In genomic region chr20:31565699-31566331, GRCh38 we compare ENCODE assay signal across 1 cellular context.
TF ChIP-seq lines count a peak whose summit lies in the region.

No MANE protein-coding gene starts in this region.

TF ChIP-seq in IMR-90, 13 proteins besides CTCF, POLR2A, EP300 and RAD21:
- TF ChIP-seq CHD1 (IDR thresholded peaks at IDR 0.05; ENCODE audit: low read depth, low read length) (no peak), MXI1 (IDR thresholded peaks at IDR 0.05; ENCODE audit: borderline replicate concordance, low read depth, low read length) (no peak), NFE2L2 (IDR thresholded peaks at IDR 0.05; ENCODE audit: low read depth, low read length) (no peak), RCOR1 (IDR thresholded peaks at IDR 0.05; ENCODE audit: insufficient replicate concordance, low read length) (no peak), CEBPB (IDR thresholded peaks at IDR 0.05; ENCODE audit: low read depth, low read length) (no peak), MAZ (IDR thresholded peaks at IDR 0.05; ENCODE audit: borderline replicate concordance, low read depth, low read length) (no peak), USF2 (IDR thresholded peaks at IDR 0.05; ENCODE audit: low read depth, low read length) (no peak), ELK1 (IDR thresholded peaks at IDR 0.05; ENCODE audit: borderline replicate concordance, low read depth, low read length) (no peak), SMC3 (IDR thresholded peaks at IDR 0.05; ENCODE audit: low read depth, low read length) (no peak), BHLHE40 (IDR thresholded peaks at IDR 0.05; ENCODE audit: low read depth, low read length) (no peak), RFX5 (IDR thresholded peaks at IDR 0.05; ENCODE audit: low read depth, low read length) (no peak), MAFK (IDR thresholded peaks at IDR 0.05; ENCODE audit: low read depth, low read length) (no peak), FOS (IDR thresholded peaks at IDR 0.05; ENCODE audit: low read depth, low read length) (no peak)
